23 cellular contexts compared by ENCODE assay signal in genomic region chr3:152190636-152191183, GRCh38.
DNase-seq lines count a peak whose midpoint lies in the region; ATAC-seq, FAIRE-seq and TF ChIP-seq lines count a peak whose summit lies in the region.
"Had no signal": no experiment of that assay in that cellular context is flagged by ENCODE, and none has a peak within 500 bp of the region (broad histone marks: within the 10 kb centered on the region; RNA-seq: fewer than 3 reads in every experiment).

No MANE protein-coding gene starts in this region.

- ATAC-seq in GM23338 (no peak), pancreas (peak in 3 of 4 donors; percentile 49 to 66 (median 64))
- ATAC-seq: gastrocnemius medialis; stimulated activated effector memory CD8-positive, alpha-beta T cell treated with anti-CD3 and anti-CD28 coated beads, Interleukin-12 subunit alpha, Interleukin-12 subunit beta, amount 100 ng/mL, for 72 hours had no signal

- H3K79me2 ChIP-seq in GM23338 (replicated peaks; ENCODE audit: insufficient read depth): no peaks in the 10 kb centered on the region

- intact Hi-C loops in activated naive CD4-positive, alpha-beta T cell treated with anti-CD3 and anti-CD28 coated beads for 36 hours (cut with micrococcal nuclease): loop anchor here (5.0 to 10.0 kb wide), 2 partner anchors 1588 to 1646 kb away; partner anchors contain the start of genes EIF2A, SELENOT and SERP1
- intact Hi-C loops in pancreas (cut with DNase I): no loop called here

- H3K4me3 Mint-ChIP-seq in activated naive CD4-positive, alpha-beta T cell treated with anti-CD3 and anti-CD28 coated beads for 36 hours: no peak overlapping the region
- H3K4me3 Mint-ChIP-seq in GM23338 (no peak overlapping the region), osteocyte (ENCODE audit: unreplicated experiment) (no peak overlapping the region)
- H3K4me3 Mint-ChIP-seq: activated T-helper 1 cell treated with anti-CD3 and anti-CD28 coated beads, Interleukin-12 subunit alpha, Interleukin-12 subunit beta, Interleukin-2, Interleukin-4 antibody, amounts not matched to agents 30 ng/mL and 10 ng/mL and 1 ng/mL, durations not matched to agents 14 hours and 24 hours and 36 hours; CD14-positive monocyte; HFFc6; stimulated activated effector memory CD8-positive, alpha-beta T cell treated with anti-CD3 and anti-CD28 coated beads, Interleukin-12 subunit alpha, Interleukin-12 subunit beta, amount 100 ng/mL, for 72 hours had no signal

- H3K27me3 ChIP-seq in GM23338 (ENCODE audit: insufficient read depth) (no peaks in the 10 kb centered on the region), pancreas (no peaks in the 10 kb centered on the region)
- H3K27me3 ChIP-seq: esophagus squamous epithelium, gastrocnemius medialis had no signal

- H3K9me3 ChIP-seq in pancreas: no peaks in the 10 kb centered on the region
- H3K9me3 ChIP-seq: esophagus squamous epithelium, gastrocnemius medialis had no signal

- H3K27me3 Mint-ChIP-seq in activated naive CD4-positive, alpha-beta T cell treated with anti-CD3 and anti-CD28 coated beads for 36 hours (ENCODE audit: low read depth): no peaks in the 10 kb centered on the region
- no peaks in the 10 kb centered on the region for H3K27me3 Mint-ChIP-seq in GM23338 (ENCODE audit: insufficient read depth, low read depth, poor library complexity)
- H3K27me3 Mint-ChIP-seq in osteocyte (ENCODE audit: unreplicated experiment): no peaks in the 10 kb centered on the region

- no peak for TF ChIP-seq CTCF in GM23338 (conservative IDR thresholded peaks at IDR 0.05; ENCODE audit: low read depth in 2 of 2)
- TF ChIP-seq CTCF in VCaP (conservative IDR thresholded peaks at IDR 0.05): no peak
- no peak for TF ChIP-seq CTCF in pancreas (IDR thresholded peaks at IDR 0.05)
- no peak for TF ChIP-seq CTCF in osteocyte (IDR thresholded peaks at IDR 0.05)

- FAIRE-seq in pancreas (lab: Jason Lieb, UNC): no peak
- FAIRE-seq: bronchial epithelial cell had no signal

- H4K20me1 ChIP-seq in GM23338 (replicated peaks; ENCODE audit: insufficient read depth): no peaks in the 10 kb centered on the region

- H2AFZ ChIP-seq in GM23338: peak overlapping the region; percentile 49; the same call in 1 of the 2 replicates

- H3K4me3 ChIP-seq in GM23338 (no peak overlapping the region), pancreas (no peak overlapping the region)
- H3K4me3 ChIP-seq: coronary artery, esophagus squamous epithelium, gastrocnemius medialis had no signal

- no peak for DNase-seq in activated naive CD4-positive, alpha-beta T cell treated with anti-CD3 and anti-CD28 coated beads for 36 hours
- DNase-seq in activated naive CD4-positive, alpha-beta T cell treated with Interleukin-2 at 50 U/mL for 16 hours: no peak
- DNase-seq in GM23338 (ENCODE audit: low spot score): no peak
- DNase-seq in pancreas: no peak
- DNase-seq in osteocyte (ENCODE audit: extremely low spot score, unreplicated experiment): no peak
- DNase-seq in HUDEP-2 (lab: John Stamatoyannopoulos, UW; ENCODE audit: unreplicated experiment in 76 of 76): no peak
- DNase-seq: activated CD4-positive, CD25-positive, alpha-beta regulatory T cell; DMS79; esophagus squamous epithelium; gastrocnemius medialis; HFFc6; islet precursor cell; NCI-H1048; NCI-H2107; stimulated activated CD4-positive, alpha-beta T cell treated with anti-CD3 and anti-CD28 coated beads, Interleukin-1b, Interleukin-23, amount 100 ng/mL, for 48 hours; T1000 had no signal

- CTCF ChIA-PET in activated naive CD4-positive, alpha-beta T cell treated with anti-CD3 and anti-CD28 coated beads for 36 hours (lab: Charles Lee): interaction anchor here (0.7 to 1.2 kb wide), 4 partner anchors 12 to 65 kb away, joined by 3 to 7 read pairs (median 4); no protein-coding TSS in a partner anchor

- no peaks in the 10 kb centered on the region for H3K4me1 ChIP-seq in GM23338 (ENCODE audit: insufficient read depth)
- peaks cover 0 to 13% (median 2%) of the 10 kb centered on the region in 3 donors for H3K4me1 ChIP-seq in pancreas
- H3K4me1 ChIP-seq: gastrocnemius medialis had no signal

- no peaks in the 10 kb centered on the region for H3K9me3 Mint-ChIP-seq in activated naive CD4-positive, alpha-beta T cell treated with anti-CD3 and anti-CD28 coated beads for 36 hours
- H3K9me3 Mint-ChIP-seq in GM23338 (no peaks in the 10 kb centered on the region), osteocyte (ENCODE audit: unreplicated experiment) (peaks cover 6% of the 10 kb centered on the region)
- H3K9me3 Mint-ChIP-seq: activated T-helper 1 cell treated with anti-CD3 and anti-CD28 coated beads, Interleukin-12 subunit alpha, Interleukin-12 subunit beta, Interleukin-2, Interleukin-4 antibody, amounts not matched to agents 30 ng/mL and 10 ng/mL and 1 ng/mL, durations not matched to agents 14 hours and 24 hours and 36 hours; HFFc6; stimulated activated effector memory CD8-positive, alpha-beta T cell treated with anti-CD3 and anti-CD28 coated beads, Interleukin-12 subunit alpha, Interleukin-12 subunit beta, amount 100 ng/mL, for 72 hours had no signal

- H3K9me2 ChIP-seq in GM23338 (ENCODE audit: insufficient read depth): no peaks in the 10 kb centered on the region

- H3K27ac ChIP-seq in GM23338 (ENCODE audit: low read depth) (no peak overlapping the region), VCaP (0 out of 2 replicates have a peak overlapping the region, but pooled peaks have one; percentile 40), pancreas (no peak overlapping the region)
- H3K27ac ChIP-seq: coronary artery, esophagus squamous epithelium, gastrocnemius medialis, RWPE1 had no signal

- H3K4me1 Mint-ChIP-seq in activated naive CD4-positive, alpha-beta T cell treated with anti-CD3 and anti-CD28 coated beads for 36 hours (ENCODE audit: low read depth): peaks cover 74% of the 10 kb centered on the region
- no peaks in the 10 kb centered on the region for H3K4me1 Mint-ChIP-seq in GM23338
- peaks cover 3% of the 10 kb centered on the region for H3K4me1 Mint-ChIP-seq in osteocyte (ENCODE audit: unreplicated experiment)

- WGBS in pancreas, 2 donors: 18 to 25% methylated on average over 2 of the region's 2 CpGs

- peak overlapping the region; percentile 2 for H3K27ac Mint-ChIP-seq in activated naive CD4-positive, alpha-beta T cell treated with anti-CD3 and anti-CD28 coated beads for 36 hours
- H3K27ac Mint-ChIP-seq in GM23338: no peak overlapping the region
- no peak overlapping the region for H3K27ac Mint-ChIP-seq in osteocyte (ENCODE audit: unreplicated experiment)
- H3K27ac Mint-ChIP-seq: activated T-helper 1 cell treated with anti-CD3 and anti-CD28 coated beads, Interleukin-12 subunit alpha, Interleukin-12 subunit beta, Interleukin-2, Interleukin-4 antibody, amounts not matched to agents 30 ng/mL and 10 ng/mL and 1 ng/mL, durations not matched to agents 14 hours and 24 hours and 36 hours; CD14-positive monocyte; HFFc6; stimulated activated effector memory CD8-positive, alpha-beta T cell treated with anti-CD3 and anti-CD28 coated beads, Interleukin-12 subunit alpha, Interleukin-12 subunit beta, amount 100 ng/mL, for 72 hours had no signal

- no peaks in the 10 kb centered on the region for H3K36me3 ChIP-seq in GM23338 (ENCODE audit: insufficient read depth)
- no peaks in the 10 kb centered on the region for H3K36me3 ChIP-seq in pancreas
- H3K36me3 ChIP-seq: esophagus squamous epithelium, gastrocnemius medialis had no signal

- H3F3A ChIP-seq in GM23338 (replicated peaks; ENCODE audit: low read depth): no peaks in the 10 kb centered on the region

- no peaks in the 10 kb centered on the region for H3K36me3 Mint-ChIP-seq in activated naive CD4-positive, alpha-beta T cell treated with anti-CD3 and anti-CD28 coated beads for 36 hours (ENCODE audit: low read depth)
- H3K36me3 Mint-ChIP-seq in GM23338 (ENCODE audit: low read depth) (no peaks in the 10 kb centered on the region), osteocyte (ENCODE audit: unreplicated experiment) (no peaks in the 10 kb centered on the region)

- H3K4me2 ChIP-seq in GM23338: no peak overlapping the region

TF ChIP-seq in GM23338, 12 proteins besides CTCF, POLR2A, EP300 and RAD21 (continues in another document):
- TF ChIP-seq ZNF331 (CRISPR knock-in tag; IDR thresholded peaks at IDR 0.05; ENCODE audit: low read depth): no peak
- TF ChIP-seq EZH2phosphoT487 (IDR thresholded peaks at IDR 0.05; ENCODE audit: unreplicated experiment): no peak
